Comparison of ENCODE assay signal across 1 cellular context in genomic region chr11:34784318-34784841, GRCh38.
TF ChIP-seq lines count a peak whose summit lies in the region.

No MANE protein-coding gene starts in this region.

TF ChIP-seq in HepG2, 621 proteins besides CTCF, POLR2A, EP300 and RAD21 (continued from another document and continues in another):
- TF ChIP-seq, protein P1, sequence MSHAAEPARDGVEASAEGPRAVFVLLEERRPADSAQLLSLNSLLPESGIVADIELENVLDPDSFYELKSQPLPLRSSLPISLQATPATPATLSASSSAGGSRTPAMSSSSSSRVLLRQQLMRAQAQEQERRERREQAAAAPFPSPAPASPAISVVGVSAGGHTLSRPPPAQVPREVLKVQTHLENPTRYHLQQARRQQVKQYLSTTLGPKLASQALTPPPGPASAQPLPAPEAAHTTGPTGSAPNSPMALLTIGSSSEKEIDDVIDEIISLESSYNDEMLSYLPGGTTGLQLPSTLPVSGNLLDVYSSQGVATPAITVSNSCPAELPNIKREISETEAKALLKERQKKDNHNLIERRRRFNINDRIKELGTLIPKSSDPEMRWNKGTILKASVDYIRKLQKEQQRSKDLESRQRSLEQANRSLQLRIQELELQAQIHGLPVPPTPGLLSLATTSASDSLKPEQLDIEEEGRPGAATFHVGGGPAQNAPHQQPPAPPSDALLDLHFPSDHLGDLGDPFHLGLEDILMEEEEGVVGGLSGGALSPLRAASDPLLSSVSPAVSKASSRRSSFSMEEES (CRISPR knock-in tag; IDR thresholded peaks at IDR 0.05), result peak; percentile 72
- TF ChIP-seq ZNF546 (CRISPR knock-in tag; conservative IDR thresholded peaks at IDR 0.05) (0 out of 2 replicates have a peak, but pooled peaks have one; percentile 18), MLX (CRISPR knock-in tag; IDR thresholded peaks at IDR 0.05) (peak; percentile 52; the same call in 1 of the 2 replicates), NFAT5 (CRISPR knock-in tag; IDR thresholded peaks at IDR 0.05) (no peak), TBX2 (CRISPR knock-in tag; IDR thresholded peaks at IDR 0.05; ENCODE audit: borderline replicate concordance) (0 out of 2 replicates have a peak, but pooled peaks have one; percentile 31), LCORL (IDR thresholded peaks at IDR 0.05) (peak; percentile 74; the same call in 1 of the 2 replicates), LCORL (CRISPR knock-in tag; IDR thresholded peaks at IDR 0.05) (peak; percentile 81; the same call in 1 of the 2 replicates), NR1H2 (CRISPR knock-in tag; IDR thresholded peaks at IDR 0.05; ENCODE audit: borderline replicate concordance, low read depth) (peak; percentile 35; the same call in 1 of the 2 replicates), GATA4 (IDR thresholded peaks at IDR 0.05; ENCODE audit: borderline replicate concordance, low read depth) (peak; percentile 38; the same call in 1 of the 2 replicates), NAIF1 (CRISPR knock-in tag; IDR thresholded peaks at IDR 0.05; ENCODE audit: borderline replicate concordance) (no peak), ZNF10 (CRISPR knock-in tag; IDR thresholded peaks at IDR 0.05; ENCODE audit: borderline replicate concordance, low read depth) (no peak), RXRB (CRISPR knock-in tag; IDR thresholded peaks at IDR 0.05; ENCODE audit: borderline replicate concordance) (0 out of 2 replicates have a peak, but pooled peaks have one; percentile 81), ZBTB3 (CRISPR knock-in tag; IDR thresholded peaks at IDR 0.05; ENCODE audit: borderline replicate concordance, low read depth) (no peak), MEF2D (CRISPR knock-in tag; IDR thresholded peaks at IDR 0.05) (peak; percentile 90), REPIN1 (CRISPR knock-in tag; IDR thresholded peaks at IDR 0.05; ENCODE audit: borderline replicate concordance, low read depth) (no peak), ZNF670 (CRISPR knock-in tag; IDR thresholded peaks at IDR 0.05; ENCODE audit: borderline replicate concordance) (0 out of 2 replicates have a peak, but pooled peaks have one; percentile 73), ZZZ3 (CRISPR knock-in tag; IDR thresholded peaks at IDR 0.05; ENCODE audit: borderline replicate concordance) (no peak), TIGD3 (CRISPR knock-in tag; IDR thresholded peaks at IDR 0.05; ENCODE audit: borderline replicate concordance) (no peak), NR2F6 (IDR thresholded peaks at IDR 0.05) (no peak; the same call in none of the 2 replicates), NR2F6 (CRISPR knock-in tag; IDR thresholded peaks at IDR 0.05) (peak; percentile 61; the same call in 1 of the 2 replicates), ZFP36L1 (CRISPR knock-in tag; IDR thresholded peaks at IDR 0.05) (no peak), ARID2 (CRISPR knock-in tag; IDR thresholded peaks at IDR 0.05; ENCODE audit: borderline replicate concordance) (no peak), KAT2B (IDR thresholded peaks at IDR 0.05; ENCODE audit: borderline replicate concordance, low read depth, low read length) (no peak), CREM (IDR thresholded peaks at IDR 0.05) (peak; percentile 70), CREM (CRISPR knock-in tag; IDR thresholded peaks at IDR 0.05) (no peak), HNRNPK (IDR thresholded peaks at IDR 0.05; ENCODE audit: low read depth, low read length, poor library complexity, severe bottlenecking) (no peak), NFE2L2 (IDR thresholded peaks at IDR 0.05; ENCODE audit: low read length) (no peak), KDM1A (CRISPR knock-in tag; IDR thresholded peaks at IDR 0.05) (no peak)
- TF ChIP-seq, protein P2, sequence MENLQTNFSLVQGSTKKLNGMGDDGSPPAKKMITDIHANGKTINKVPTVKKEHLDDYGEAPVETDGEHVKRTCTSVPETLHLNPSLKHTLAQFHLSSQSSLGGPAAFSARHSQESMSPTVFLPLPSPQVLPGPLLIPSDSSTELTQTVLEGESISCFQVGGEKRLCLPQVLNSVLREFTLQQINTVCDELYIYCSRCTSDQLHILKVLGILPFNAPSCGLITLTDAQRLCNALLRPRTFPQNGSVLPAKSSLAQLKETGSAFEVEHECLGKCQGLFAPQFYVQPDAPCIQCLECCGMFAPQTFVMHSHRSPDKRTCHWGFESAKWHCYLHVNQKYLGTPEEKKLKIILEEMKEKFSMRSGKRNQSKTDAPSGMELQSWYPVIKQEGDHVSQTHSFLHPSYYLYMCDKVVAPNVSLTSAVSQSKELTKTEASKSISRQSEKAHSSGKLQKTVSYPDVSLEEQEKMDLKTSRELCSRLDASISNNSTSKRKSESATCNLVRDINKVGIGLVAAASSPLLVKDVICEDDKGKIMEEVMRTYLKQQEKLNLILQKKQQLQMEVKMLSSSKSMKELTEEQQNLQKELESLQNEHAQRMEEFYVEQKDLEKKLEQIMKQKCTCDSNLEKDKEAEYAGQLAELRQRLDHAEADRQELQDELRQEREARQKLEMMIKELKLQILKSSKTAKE (CRISPR knock-in tag; IDR thresholded peaks at IDR 0.05; ENCODE audit: borderline replicate concordance), result no peak
- TF ChIP-seq, protein P3, sequence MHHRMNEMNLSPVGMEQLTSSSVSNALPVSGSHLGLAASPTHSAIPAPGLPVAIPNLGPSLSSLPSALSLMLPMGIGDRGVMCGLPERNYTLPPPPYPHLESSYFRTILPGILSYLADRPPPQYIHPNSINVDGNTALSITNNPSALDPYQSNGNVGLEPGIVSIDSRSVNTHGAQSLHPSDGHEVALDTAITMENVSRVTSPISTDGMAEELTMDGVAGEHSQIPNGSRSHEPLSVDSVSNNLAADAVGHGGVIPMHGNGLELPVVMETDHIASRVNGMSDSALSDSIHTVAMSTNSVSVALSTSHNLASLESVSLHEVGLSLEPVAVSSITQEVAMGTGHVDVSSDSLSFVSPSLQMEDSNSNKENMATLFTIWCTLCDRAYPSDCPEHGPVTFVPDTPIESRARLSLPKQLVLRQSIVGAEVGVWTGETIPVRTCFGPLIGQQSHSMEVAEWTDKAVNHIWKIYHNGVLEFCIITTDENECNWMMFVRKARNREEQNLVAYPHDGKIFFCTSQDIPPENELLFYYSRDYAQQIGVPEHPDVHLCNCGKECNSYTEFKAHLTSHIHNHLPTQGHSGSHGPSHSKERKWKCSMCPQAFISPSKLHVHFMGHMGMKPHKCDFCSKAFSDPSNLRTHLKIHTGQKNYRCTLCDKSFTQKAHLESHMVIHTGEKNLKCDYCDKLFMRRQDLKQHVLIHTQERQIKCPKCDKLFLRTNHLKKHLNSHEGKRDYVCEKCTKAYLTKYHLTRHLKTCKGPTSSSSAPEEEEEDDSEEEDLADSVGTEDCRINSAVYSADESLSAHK (CRISPR knock-in tag; IDR thresholded peaks at IDR 0.05; ENCODE audit: borderline replicate concordance), result no peak
- TF ChIP-seq, protein P4, sequence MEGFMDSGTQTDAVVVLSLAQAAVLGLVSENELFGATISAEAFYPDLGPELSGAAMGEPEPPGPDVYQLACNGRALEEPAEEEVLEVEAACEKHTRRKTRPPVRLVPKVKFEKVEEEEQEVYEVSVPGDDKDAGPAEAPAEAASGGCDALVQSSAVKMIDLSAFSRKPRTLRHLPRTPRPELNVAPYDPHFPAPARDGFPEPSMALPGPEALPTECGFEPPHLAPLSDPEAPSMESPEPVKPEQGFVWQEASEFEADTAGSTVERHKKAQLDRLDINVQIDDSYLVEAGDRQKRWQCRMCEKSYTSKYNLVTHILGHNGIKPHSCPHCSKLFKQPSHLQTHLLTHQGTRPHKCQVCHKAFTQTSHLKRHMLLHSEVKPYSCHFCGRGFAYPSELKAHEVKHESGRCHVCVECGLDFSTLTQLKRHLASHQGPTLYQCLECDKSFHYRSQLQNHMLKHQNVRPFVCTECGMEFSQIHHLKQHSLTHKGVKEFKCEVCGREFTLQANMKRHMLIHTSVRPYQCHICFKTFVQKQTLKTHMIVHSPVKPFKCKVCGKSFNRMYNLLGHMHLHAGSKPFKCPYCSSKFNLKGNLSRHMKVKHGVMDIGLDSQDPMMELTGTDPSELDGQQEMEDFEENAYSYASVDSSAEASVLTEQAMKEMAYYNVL (CRISPR knock-in tag; IDR thresholded peaks at IDR 0.05; ENCODE audit: borderline replicate concordance), result peak; percentile 62; the same call in 1 of the 2 replicates
- TF ChIP-seq, protein P5, sequence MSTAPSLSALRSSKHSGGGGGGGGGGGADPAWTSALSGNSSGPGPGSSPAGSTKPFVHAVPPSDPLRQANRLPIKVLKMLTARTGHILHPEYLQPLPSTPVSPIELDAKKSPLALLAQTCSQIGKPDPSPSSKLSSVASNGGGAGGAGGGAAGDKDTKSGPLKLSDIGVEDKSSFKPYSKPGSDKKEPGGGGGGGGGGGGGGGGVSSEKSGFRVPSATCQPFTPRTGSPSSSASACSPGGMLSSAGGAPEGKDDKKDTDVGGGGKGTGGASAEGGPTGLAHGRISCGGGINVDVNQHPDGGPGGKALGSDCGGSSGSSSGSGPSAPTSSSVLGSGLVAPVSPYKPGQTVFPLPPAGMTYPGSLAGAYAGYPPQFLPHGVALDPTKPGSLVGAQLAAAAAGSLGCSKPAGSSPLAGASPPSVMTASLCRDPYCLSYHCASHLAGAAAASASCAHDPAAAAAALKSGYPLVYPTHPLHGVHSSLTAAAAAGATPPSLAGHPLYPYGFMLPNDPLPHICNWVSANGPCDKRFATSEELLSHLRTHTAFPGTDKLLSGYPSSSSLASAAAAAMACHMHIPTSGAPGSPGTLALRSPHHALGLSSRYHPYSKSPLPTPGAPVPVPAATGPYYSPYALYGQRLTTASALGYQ (CRISPR knock-in tag; IDR thresholded peaks at IDR 0.05), result peak; percentile 38; the same call in 1 of the 2 replicates
- TF ChIP-seq, protein P6, sequence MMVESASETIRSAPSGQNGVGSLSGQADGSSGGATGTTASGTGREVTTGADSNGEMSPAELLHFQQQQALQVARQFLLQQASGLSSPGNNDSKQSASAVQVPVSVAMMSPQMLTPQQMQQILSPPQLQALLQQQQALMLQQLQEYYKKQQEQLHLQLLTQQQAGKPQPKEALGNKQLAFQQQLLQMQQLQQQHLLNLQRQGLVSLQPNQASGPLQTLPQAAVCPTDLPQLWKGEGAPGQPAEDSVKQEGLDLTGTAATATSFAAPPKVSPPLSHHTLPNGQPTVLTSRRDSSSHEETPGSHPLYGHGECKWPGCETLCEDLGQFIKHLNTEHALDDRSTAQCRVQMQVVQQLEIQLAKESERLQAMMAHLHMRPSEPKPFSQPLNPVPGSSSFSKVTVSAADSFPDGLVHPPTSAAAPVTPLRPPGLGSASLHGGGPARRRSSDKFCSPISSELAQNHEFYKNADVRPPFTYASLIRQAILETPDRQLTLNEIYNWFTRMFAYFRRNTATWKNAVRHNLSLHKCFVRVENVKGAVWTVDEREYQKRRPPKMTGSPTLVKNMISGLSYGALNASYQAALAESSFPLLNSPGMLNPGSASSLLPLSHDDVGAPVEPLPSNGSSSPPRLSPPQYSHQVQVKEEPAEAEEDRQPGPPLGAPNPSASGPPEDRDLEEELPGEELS (CRISPR knock-in tag; IDR thresholded peaks at IDR 0.05), result peak; percentile 83
